In genomic region chr16:8961811-8962390, GRCh38 we compare ENCODE assay signal across 8 cellular contexts. TPM values are rescaled to one million over a fixed set of nuclear protein-coding genes. Genes with fewer than 3 reads are reported as not detected.
A peak's percentile ranks its signal among the peaks of the same experiment; 100 is the strongest.
DNase-seq lines count a peak whose midpoint lies in the region; ATAC-seq and TF ChIP-seq lines count a peak whose summit lies in the region.

No MANE protein-coding gene starts in this region.

- H3K9me3 ChIP-seq in left ventricle myocardium inferior (replicated peaks) (no peaks in the 10 kb centered on the region), lower lobe of right lung (no peaks in the 10 kb centered on the region), vagina (no peaks in the 10 kb centered on the region)

- H3K27ac ChIP-seq in left ventricle myocardium inferior (replicated peaks) (no peak overlapping the region), lower lobe of right lung (no peak overlapping the region), vagina (peak overlapping the region; percentile 81)

- intact Hi-C loops in left ventricle myocardium inferior (cut with micrococcal nuclease) (loop anchor here (10.0 kb wide), 1 partner anchor 57 kb away; no protein-coding TSS in a partner anchor), Right ventricle myocardium superior (cut with DNase I) (no loop called here), lower lobe of right lung (cut with DNase I) (no loop called here), vagina (cut with DNase I) (loop anchor here (5.0 kb wide), 2 partner anchors 85 to 130 kb away; partner anchors contain the start of gene HAPSTR1)

- no peaks in the 10 kb centered on the region for H3K36me3 ChIP-seq in left ventricle myocardium inferior
- H3K36me3 ChIP-seq in lower lobe of right lung = no peaks in the 10 kb centered on the region
- H3K36me3 ChIP-seq in vagina = no peaks in the 10 kb centered on the region

- H3K4me3 ChIP-seq in left ventricle myocardium inferior (peak overlapping the region; percentile 85), astrocyte of the cerebellum (ENCODE audit: low read depth, low read length) (peak overlapping the region; percentile 80), lower lobe of right lung (peak overlapping the region; percentile 88), vagina (peak overlapping the region; percentile 80 to 84)

- DNase-seq in left ventricle myocardium inferior (no peak), Right ventricle myocardium superior (no peak), astrocyte of the cerebellum (ENCODE audit: low read depth) (no peak), lower lobe of right lung (no peak), vagina (ENCODE audit: extremely low spot score in 2 of 2) (no peak), GDM1 (lab: John Stamatoyannopoulos, UW) (no peak), cerebellar nuclear complex (lab: John Stamatoyannopoulos, UW) (no peak)

- in situ Hi-C loops in astrocyte of the cerebellum (cut with HindIII; ENCODE audit: low sequenced_read_pairs) = loop anchor here (5.0 kb wide), 1 partner anchor 35 kb away; no protein-coding TSS in a partner anchor

- no peak for TF ChIP-seq POLR2A in vagina (IDR thresholded peaks at IDR 0.05)

- ATAC-seq in Right ventricle myocardium superior (ENCODE audit: poor library complexity) (no peak), lower lobe of right lung (no peak), HG02588 (IDR thresholded peaks at IDR 0.05; ENCODE audit: unreplicated experiment) (no peak)

- peaks cover 67% of the 10 kb centered on the region for H3K4me1 ChIP-seq in left ventricle myocardium inferior
- H3K4me1 ChIP-seq in lower lobe of right lung = peaks cover 61% of the 10 kb centered on the region
- peaks cover 64% of the 10 kb centered on the region for H3K4me1 ChIP-seq in vagina

- TF ChIP-seq CTCF in left ventricle myocardium inferior (IDR thresholded peaks at IDR 0.05; ENCODE audit: borderline replicate concordance) (no peak), astrocyte of the cerebellum (IDR thresholded peaks at IDR 0.05; ENCODE audit: low read depth, low read length, missing control alignments) (no peak), lower lobe of right lung (IDR thresholded peaks at IDR 0.05) (no peak), vagina (IDR thresholded peaks at IDR 0.05) (no peak)

- H3K27me3 ChIP-seq in left ventricle myocardium inferior (ENCODE audit: low read depth) (no peaks in the 10 kb centered on the region), lower lobe of right lung (ENCODE audit: low read depth) (no peaks in the 10 kb centered on the region), vagina (no peaks in the 10 kb centered on the region)

RNA-seq across cellular contexts. Expression of gene USP7, which starts 1.8 kb away (rescaled TPM):
- total RNA-seq in left ventricle myocardium inferior (54.7 TPM), Right ventricle myocardium superior (62.4 TPM), lower lobe of right lung (87.5 TPM), vagina (112 TPM)

Comparison
In these comparisons a context has a peak if more than half of its experiments do, and no peak if none do; other contexts are left out.
1. intact Hi-C loops: an anchor here in left ventricle myocardium inferior (10.0 kb wide) and vagina (5.0 kb wide); none called in Right ventricle myocardium superior and lower lobe of right lung.